1 cellular context compared by ENCODE assay signal in genomic region chr14:21535545-21536394, GRCh38.
TF ChIP-seq lines count a peak whose summit lies in the region.

No MANE protein-coding gene starts in this region.

TF ChIP-seq in GM12878, 131 proteins besides CTCF, POLR2A, EP300 and RAD21:
- no peak for TF ChIP-seq TBL1XR1 (IDR thresholded peaks at IDR 0.05; ENCODE audit: low read depth, low read length)
- TF ChIP-seq POLR2AphosphoS2 (IDR thresholded peaks at IDR 0.05; ENCODE audit: low read depth, low read length) = no peak
- TF ChIP-seq RUNX3 (IDR thresholded peaks at IDR 0.05; ENCODE audit: low read length) = no peak
- no peak for TF ChIP-seq ETV6 (conservative IDR thresholded peaks at IDR 0.05 in 1 of 2, IDR thresholded peaks at IDR 0.05 in 1 of 2; ENCODE audit: borderline replicate concordance in 1 of 2, low read depth in 1 of 2)
- no peak for TF ChIP-seq SIN3A (IDR thresholded peaks at IDR 0.05; ENCODE audit: low read depth, low read length)
- no peak for TF ChIP-seq HCFC1 (IDR thresholded peaks at IDR 0.05; ENCODE audit: low read length)
- no peak for TF ChIP-seq ASH2L (IDR thresholded peaks at IDR 0.05; ENCODE audit: borderline replicate concordance, low read depth)
- TF ChIP-seq SUPT20H (IDR thresholded peaks at IDR 0.05; ENCODE audit: borderline replicate concordance, control insufficient read depth, low read depth, low read length) = no peak
- TF ChIP-seq NRF1 (conservative IDR thresholded peaks at IDR 0.05; ENCODE audit: low read depth, low read length) = no peak
- TF ChIP-seq NR2C1 (IDR thresholded peaks at IDR 0.05) = no peak
- no peak for TF ChIP-seq PAX8 (IDR thresholded peaks at IDR 0.05)
- TF ChIP-seq MEF2B (IDR thresholded peaks at IDR 0.05; ENCODE audit: partially characterized antibody, poor library complexity, severe bottlenecking) = no peak
